1 cellular context compared by ENCODE assay signal in genomic region chr7:19749658-19750057, GRCh38.
TF ChIP-seq lines count a peak whose summit lies in the region.

No MANE protein-coding gene starts in this region.

TF ChIP-seq in H1, 55 proteins besides CTCF, POLR2A, EP300 and RAD21:
- TF ChIP-seq EGR1 (IDR thresholded peaks at IDR 0.05; ENCODE audit: borderline replicate concordance, low read depth, low read length) (no peak), CBX8 (IDR thresholded peaks at IDR 0.05; ENCODE audit: borderline replicate concordance, low read depth, low read length) (no peak), HDAC6 (IDR thresholded peaks at IDR 0.05; ENCODE audit: low read depth, low read length) (no peak), YY1 (IDR thresholded peaks at IDR 0.05; ENCODE audit: low read depth, low read length) (no peak), SIRT6 (IDR thresholded peaks at IDR 0.05; ENCODE audit: low read length) (no peak), POU5F1 (IDR thresholded peaks at IDR 0.05; ENCODE audit: low read depth, low read length) (no peak), USF2 (IDR thresholded peaks at IDR 0.05; ENCODE audit: low read length) (no peak), ATF2 (IDR thresholded peaks at IDR 0.05; ENCODE audit: low read length) (no peak), RNF2 (IDR thresholded peaks at IDR 0.05; ENCODE audit: borderline replicate concordance, low read depth, low read length, missing control alignments, poor library complexity, severe bottlenecking) (no peak), JUND (IDR thresholded peaks at IDR 0.05; ENCODE audit: low read length) (no peak), GTF2F1 (IDR thresholded peaks at IDR 0.05; ENCODE audit: borderline replicate concordance, low read depth, low read length) (no peak), ATF3 (IDR thresholded peaks at IDR 0.05; ENCODE audit: insufficient read depth, low read depth, low read length) (no peak), SIN3A (conservative IDR thresholded peaks at IDR 0.05 in 1 of 2, IDR thresholded peaks at IDR 0.05 in 1 of 2; ENCODE audit: low read depth in 1 of 2, low read length in 2 of 2) (no peak), CBX5 (IDR thresholded peaks at IDR 0.05; ENCODE audit: low read depth, low read length) (no peak), ASH2L (IDR thresholded peaks at IDR 0.05; ENCODE audit: low read length) (no peak), TAF1 (IDR thresholded peaks at IDR 0.05; ENCODE audit: low read depth, low read length) (no peak), CTBP2 (IDR thresholded peaks at IDR 0.05; ENCODE audit: borderline replicate concordance, insufficient read depth, insufficient read length, low read length) (no peak)
